Comparison of ENCODE assay signal across 10 cellular contexts in genomic region chr10:91672021-91672608, GRCh38. TPM values are rescaled to one million over a fixed set of nuclear protein-coding genes. Genes with fewer than 3 reads are reported as not detected.
DNase-seq lines count a peak whose midpoint lies in the region; ATAC-seq, FAIRE-seq and TF ChIP-seq lines count a peak whose summit lies in the region.
"Had no signal": no experiment of that assay in that cellular context is flagged by ENCODE, and none has a peak within 500 bp of the region (broad histone marks: within the 10 kb centered on the region; RNA-seq: fewer than 3 reads in every experiment).

No MANE protein-coding gene starts in this region.

- H3K4me3 Mint-ChIP-seq in astrocyte (ENCODE audit: unreplicated experiment), result no peak overlapping the region
- H3K4me3 Mint-ChIP-seq in nephron, result peak overlapping the region in 2 of 3 experiments; percentile 6 to 30
- no peak overlapping the region for H3K4me3 Mint-ChIP-seq in T-cell

- H3K9me3 ChIP-seq in astrocyte (ENCODE audit: insufficient read depth, low read depth, low read length), result no peaks in the 10 kb centered on the region

- no peak overlapping the region for H3K27ac ChIP-seq in astrocyte (ENCODE audit: low read depth, low read length)
- H3K27ac ChIP-seq: KMS-11 had no signal

- H3K27me3 ChIP-seq in astrocyte (ENCODE audit: insufficient read depth, low read length), result no peaks in the 10 kb centered on the region

- CTCF ChIA-PET in T-cell (lab: Charles Lee), result no interaction called here

- no peak overlapping the region for H3K4me3 ChIP-seq in astrocyte (ENCODE audit: insufficient read depth, low read depth, low read length)

- peak; percentile 88 for DNase-seq in ELR (ENCODE audit: low read depth)
- DNase-seq in NCI-H2196 (lab: John Stamatoyannopoulos, UW; ENCODE audit: unreplicated experiment), result peak; percentile 34
- peak; percentile 71 for DNase-seq in astrocyte (ENCODE audit: low read depth)
- DNase-seq in T-cell, result no peak
- DNase-seq in RPMI8226, result no peak
- no peak for DNase-seq in NOMO-1 treated with dmso at 0.1 percent for 144 hours (lab: John Stamatoyannopoulos, UW; ENCODE audit: unreplicated experiment)
- DNase-seq: activated CD4-positive, alpha-beta T cell treated with anti-CD3 and anti-CD28 coated beads for 48 hours had no signal

- no peaks in the 10 kb centered on the region for H3K36me3 ChIP-seq in astrocyte (ENCODE audit: insufficient read depth, low read length)

- no peaks in the 10 kb centered on the region for H3K4me1 ChIP-seq in astrocyte (ENCODE audit: insufficient read depth, low read length)

- H3K9me3 Mint-ChIP-seq in astrocyte (ENCODE audit: unreplicated experiment) (no peaks in the 10 kb centered on the region), nephron (peaks cover 5% of the 10 kb centered on the region), T-cell (no peaks in the 10 kb centered on the region)

- H3K27me3 Mint-ChIP-seq in astrocyte (ENCODE audit: low read depth, unreplicated experiment), result no peaks in the 10 kb centered on the region
- H3K27me3 Mint-ChIP-seq in nephron (ENCODE audit: low read depth), result peaks cover 4% of the 10 kb centered on the region
- H3K27me3 Mint-ChIP-seq in T-cell, result peaks cover 6 to 9% of the 10 kb centered on the region in 2 donors

- H3K4me1 Mint-ChIP-seq in astrocyte (ENCODE audit: low read depth, unreplicated experiment), result peaks cover 4% of the 10 kb centered on the region
- peaks cover 7% of the 10 kb centered on the region for H3K4me1 Mint-ChIP-seq in nephron
- peaks cover 0 to 5% (median 0%) of the 10 kb centered on the region in 3 donors for H3K4me1 Mint-ChIP-seq in T-cell

- H3K79me2 ChIP-seq in astrocyte (ENCODE audit: insufficient read depth, low read length), result no peaks in the 10 kb centered on the region

- no peaks in the 10 kb centered on the region for H4K20me1 ChIP-seq in astrocyte (ENCODE audit: insufficient read depth, low read length)

- H3K27ac Mint-ChIP-seq in astrocyte (ENCODE audit: unreplicated experiment) (peak overlapping the region; percentile 35), nephron (peak overlapping the region; percentile 33 to 72 (median 43)), T-cell (no peak overlapping the region)

- peak overlapping the region; percentile 28 for H3K4me2 ChIP-seq in astrocyte (ENCODE audit: low read length)
- H3K4me2 ChIP-seq: KMS-11 had no signal

- no peak overlapping the region for H2AFZ ChIP-seq in astrocyte (ENCODE audit: low read depth, low read length)

- peak; percentile 83 for FAIRE-seq in astrocyte (lab: Jason Lieb, UNC)

- no peak for TF ChIP-seq CTCF in astrocyte (IDR thresholded peaks at IDR 0.05; ENCODE audit: insufficient read depth, low read depth, low read length)
- no peak for TF ChIP-seq CTCF in nephron (IDR thresholded peaks at IDR 0.05; ENCODE audit: unreplicated experiment in 3 of 3)

- no peak for ATAC-seq in HG03342 (IDR thresholded peaks at IDR 0.05; ENCODE audit: unreplicated experiment)
- no peak for ATAC-seq in T-cell (replicated peaks in 1 of 4)

- H3K9ac ChIP-seq in astrocyte (ENCODE audit: low read length), result no peak overlapping the region
- H3K9ac ChIP-seq: KMS-11 had no signal

- H3K36me3 Mint-ChIP-seq in astrocyte (ENCODE audit: low read depth, unreplicated experiment) (no peaks in the 10 kb centered on the region), nephron (ENCODE audit: low read depth) (no peaks in the 10 kb centered on the region), T-cell (no peaks in the 10 kb centered on the region)

- POLR2A ChIA-PET in T-cell (lab: Charles Lee), result interaction anchor here in 1 of 2 donors (0.6 kb wide), 1 partner anchor 1664 kb away, joined by 3 read pairs; no protein-coding TSS in a partner anchor

RNA-seq across cellular contexts. Expression of gene PPP1R3C, which starts 39.2 kb away (rescaled TPM):
- 3.7 and 4.9 TPM in 2 replicates for total RNA-seq in astrocyte
- total RNA-seq in T-cell, result under 1 TPM in 3 of 5 donors, not detected in 2; 0.13 to 0.26 (median 0.19) TPM

Comparison
In these comparisons a context has a peak if more than half of its experiments do, and no peak if none do; other contexts are left out.
1. DNase-seq: peak in ELR (single experiment), NCI-H2196 (single experiment) and astrocyte (single experiment); none in T-cell (0 of 34), RPMI8226 (single experiment) and NOMO-1 treated with dmso at 0.1 percent for 144 hours (single experiment).
2. H3K27ac Mint-ChIP-seq: peak in astrocyte (single experiment) and nephron (3 of 3); none in T-cell (0 of 2).
3. H3K4me3 Mint-ChIP-seq: peak in nephron (2 of 3); none in astrocyte (single experiment) and T-cell (0 of 3).